Comparison of ENCODE assay signal across 1 cellular context in genomic region chr12:110091136-110091711, GRCh38.
TF ChIP-seq lines count a peak whose summit lies in the region.

No MANE protein-coding gene starts in this region.

TF ChIP-seq in HepG2, 621 proteins besides CTCF, POLR2A, EP300 and RAD21 (continued from another document and continues in another):
- peak; percentile 93; the same call in 1 of the 2 replicates for TF ChIP-seq NFKBIZ (CRISPR knock-in tag; IDR thresholded peaks at IDR 0.05)
- TF ChIP-seq MAX (IDR thresholded peaks at IDR 0.05), result peak; percentile 76
- no peak for TF ChIP-seq ZSCAN20 (CRISPR knock-in tag; IDR thresholded peaks at IDR 0.05; ENCODE audit: borderline replicate concordance)
- peak; percentile 86 for TF ChIP-seq ONECUT2 (CRISPR knock-in tag; IDR thresholded peaks at IDR 0.05)
- TF ChIP-seq, protein P1, sequence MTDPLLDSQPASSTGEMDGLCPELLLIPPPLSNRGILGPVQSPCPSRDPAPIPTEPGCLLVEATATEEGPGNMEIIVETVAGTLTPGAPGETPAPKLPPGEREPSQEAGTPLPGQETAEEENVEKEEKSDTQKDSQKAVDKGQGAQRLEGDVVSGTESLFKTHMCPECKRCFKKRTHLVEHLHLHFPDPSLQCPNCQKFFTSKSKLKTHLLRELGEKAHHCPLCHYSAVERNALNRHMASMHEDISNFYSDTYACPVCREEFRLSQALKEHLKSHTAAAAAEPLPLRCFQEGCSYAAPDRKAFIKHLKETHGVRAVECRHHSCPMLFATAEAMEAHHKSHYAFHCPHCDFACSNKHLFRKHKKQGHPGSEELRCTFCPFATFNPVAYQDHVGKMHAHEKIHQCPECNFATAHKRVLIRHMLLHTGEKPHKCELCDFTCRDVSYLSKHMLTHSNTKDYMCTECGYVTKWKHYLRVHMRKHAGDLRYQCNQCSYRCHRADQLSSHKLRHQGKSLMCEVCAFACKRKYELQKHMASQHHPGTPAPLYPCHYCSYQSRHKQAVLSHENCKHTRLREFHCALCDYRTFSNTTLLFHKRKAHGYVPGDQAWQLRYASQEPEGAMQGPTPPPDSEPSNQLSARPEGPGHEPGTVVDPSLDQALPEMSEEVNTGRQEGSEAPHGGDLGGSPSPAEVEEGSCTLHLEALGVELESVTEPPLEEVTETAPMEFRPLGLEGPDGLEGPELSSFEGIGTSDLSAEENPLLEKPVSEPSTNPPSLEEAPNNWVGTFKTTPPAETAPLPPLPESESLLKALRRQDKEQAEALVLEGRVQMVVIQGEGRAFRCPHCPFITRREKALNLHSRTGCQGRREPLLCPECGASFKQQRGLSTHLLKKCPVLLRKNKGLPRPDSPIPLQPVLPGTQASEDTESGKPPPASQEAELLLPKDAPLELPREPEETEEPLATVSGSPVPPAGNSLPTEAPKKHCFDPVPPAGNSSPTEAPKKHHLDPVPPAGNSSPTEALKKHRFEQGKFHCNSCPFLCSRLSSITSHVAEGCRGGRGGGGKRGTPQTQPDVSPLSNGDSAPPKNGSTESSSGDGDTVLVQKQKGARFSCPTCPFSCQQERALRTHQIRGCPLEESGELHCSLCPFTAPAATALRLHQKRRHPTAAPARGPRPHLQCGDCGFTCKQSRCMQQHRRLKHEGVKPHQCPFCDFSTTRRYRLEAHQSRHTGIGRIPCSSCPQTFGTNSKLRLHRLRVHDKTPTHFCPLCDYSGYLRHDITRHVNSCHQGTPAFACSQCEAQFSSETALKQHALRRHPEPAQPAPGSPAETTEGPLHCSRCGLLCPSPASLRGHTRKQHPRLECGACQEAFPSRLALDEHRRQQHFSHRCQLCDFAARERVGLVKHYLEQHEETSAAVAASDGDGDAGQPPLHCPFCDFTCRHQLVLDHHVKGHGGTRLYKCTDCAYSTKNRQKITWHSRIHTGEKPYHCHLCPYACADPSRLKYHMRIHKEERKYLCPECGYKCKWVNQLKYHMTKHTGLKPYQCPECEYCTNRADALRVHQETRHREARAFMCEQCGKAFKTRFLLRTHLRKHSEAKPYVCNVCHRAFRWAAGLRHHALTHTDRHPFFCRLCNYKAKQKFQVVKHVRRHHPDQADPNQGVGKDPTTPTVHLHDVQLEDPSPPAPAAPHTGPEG (CRISPR knock-in tag; IDR thresholded peaks at IDR 0.05), result no peak
- no peak for TF ChIP-seq NKX3-1 (CRISPR knock-in tag; IDR thresholded peaks at IDR 0.05)
- 0 out of 2 replicates have a peak, but pooled peaks have one; percentile 52 for TF ChIP-seq HMG20B (CRISPR knock-in tag; conservative IDR thresholded peaks at IDR 0.05)
- TF ChIP-seq ZNF121 (CRISPR knock-in tag; IDR thresholded peaks at IDR 0.05), result peak; percentile 77; the same call in 1 of the 2 replicates
- peak; percentile 27 for TF ChIP-seq PHF5A (CRISPR knock-in tag; IDR thresholded peaks at IDR 0.05; ENCODE audit: low read depth, unreplicated experiment)
- no peak for TF ChIP-seq SP1 (IDR thresholded peaks at IDR 0.05)
- TF ChIP-seq SP1 (CRISPR knock-in tag; IDR thresholded peaks at IDR 0.05), result no peak
- TF ChIP-seq, protein P2, sequence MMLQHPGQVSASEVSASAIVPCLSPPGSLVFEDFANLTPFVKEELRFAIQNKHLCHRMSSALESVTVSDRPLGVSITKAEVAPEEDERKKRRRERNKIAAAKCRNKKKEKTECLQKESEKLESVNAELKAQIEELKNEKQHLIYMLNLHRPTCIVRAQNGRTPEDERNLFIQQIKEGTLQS (CRISPR knock-in tag; IDR thresholded peaks at IDR 0.05), result peak; percentile 23; the same call in 1 of the 2 replicates
- no peak for TF ChIP-seq ZIK1 (CRISPR knock-in tag; IDR thresholded peaks at IDR 0.05; ENCODE audit: borderline replicate concordance, low read depth)
- no peak for TF ChIP-seq THYN1 (CRISPR knock-in tag; IDR thresholded peaks at IDR 0.05; ENCODE audit: borderline replicate concordance, low read depth)
- TF ChIP-seq RNF2 (conservative IDR thresholded peaks at IDR 0.05; ENCODE audit: low read depth), result no peak
- TF ChIP-seq, protein P3, sequence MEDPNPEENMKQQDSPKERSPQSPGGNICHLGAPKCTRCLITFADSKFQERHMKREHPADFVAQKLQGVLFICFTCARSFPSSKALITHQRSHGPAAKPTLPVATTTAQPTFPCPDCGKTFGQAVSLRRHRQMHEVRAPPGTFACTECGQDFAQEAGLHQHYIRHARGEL (CRISPR knock-in tag; IDR thresholded peaks at IDR 0.05), result no peak
- TF ChIP-seq KLF16 (CRISPR knock-in tag; IDR thresholded peaks at IDR 0.05), result peak in 1 of 2 experiments; percentile 49; a peak in 1 of 4 replicates
- no peak for TF ChIP-seq ZNF251 (CRISPR knock-in tag; IDR thresholded peaks at IDR 0.05)
- peak; percentile 65 for TF ChIP-seq MAFF (IDR thresholded peaks at IDR 0.05; ENCODE audit: low read depth, low read length)
- TF ChIP-seq STAG1 (CRISPR knock-in tag; IDR thresholded peaks at IDR 0.05), result no peak; the same call in 1 of the 2 replicates
- TF ChIP-seq ETV5 (CRISPR knock-in tag; IDR thresholded peaks at IDR 0.05; ENCODE audit: borderline replicate concordance), result 0 out of 2 replicates have a peak, but pooled peaks have one; percentile 19
- TF ChIP-seq, protein P4, sequence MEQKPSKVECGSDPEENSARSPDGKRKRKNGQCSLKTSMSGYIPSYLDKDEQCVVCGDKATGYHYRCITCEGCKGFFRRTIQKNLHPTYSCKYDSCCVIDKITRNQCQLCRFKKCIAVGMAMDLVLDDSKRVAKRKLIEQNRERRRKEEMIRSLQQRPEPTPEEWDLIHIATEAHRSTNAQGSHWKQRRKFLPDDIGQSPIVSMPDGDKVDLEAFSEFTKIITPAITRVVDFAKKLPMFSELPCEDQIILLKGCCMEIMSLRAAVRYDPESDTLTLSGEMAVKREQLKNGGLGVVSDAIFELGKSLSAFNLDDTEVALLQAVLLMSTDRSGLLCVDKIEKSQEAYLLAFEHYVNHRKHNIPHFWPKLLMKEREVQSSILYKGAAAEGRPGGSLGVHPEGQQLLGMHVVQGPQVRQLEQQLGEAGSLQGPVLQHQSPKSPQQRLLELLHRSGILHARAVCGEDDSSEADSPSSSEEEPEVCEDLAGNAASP (CRISPR knock-in tag; IDR thresholded peaks at IDR 0.05; ENCODE audit: borderline replicate concordance), result peak; percentile 97
- TF ChIP-seq RFX3 (CRISPR knock-in tag; IDR thresholded peaks at IDR 0.05), result no peak
- TF ChIP-seq ZNF225 (CRISPR knock-in tag; IDR thresholded peaks at IDR 0.05), result no peak
- TF ChIP-seq, protein P5, sequence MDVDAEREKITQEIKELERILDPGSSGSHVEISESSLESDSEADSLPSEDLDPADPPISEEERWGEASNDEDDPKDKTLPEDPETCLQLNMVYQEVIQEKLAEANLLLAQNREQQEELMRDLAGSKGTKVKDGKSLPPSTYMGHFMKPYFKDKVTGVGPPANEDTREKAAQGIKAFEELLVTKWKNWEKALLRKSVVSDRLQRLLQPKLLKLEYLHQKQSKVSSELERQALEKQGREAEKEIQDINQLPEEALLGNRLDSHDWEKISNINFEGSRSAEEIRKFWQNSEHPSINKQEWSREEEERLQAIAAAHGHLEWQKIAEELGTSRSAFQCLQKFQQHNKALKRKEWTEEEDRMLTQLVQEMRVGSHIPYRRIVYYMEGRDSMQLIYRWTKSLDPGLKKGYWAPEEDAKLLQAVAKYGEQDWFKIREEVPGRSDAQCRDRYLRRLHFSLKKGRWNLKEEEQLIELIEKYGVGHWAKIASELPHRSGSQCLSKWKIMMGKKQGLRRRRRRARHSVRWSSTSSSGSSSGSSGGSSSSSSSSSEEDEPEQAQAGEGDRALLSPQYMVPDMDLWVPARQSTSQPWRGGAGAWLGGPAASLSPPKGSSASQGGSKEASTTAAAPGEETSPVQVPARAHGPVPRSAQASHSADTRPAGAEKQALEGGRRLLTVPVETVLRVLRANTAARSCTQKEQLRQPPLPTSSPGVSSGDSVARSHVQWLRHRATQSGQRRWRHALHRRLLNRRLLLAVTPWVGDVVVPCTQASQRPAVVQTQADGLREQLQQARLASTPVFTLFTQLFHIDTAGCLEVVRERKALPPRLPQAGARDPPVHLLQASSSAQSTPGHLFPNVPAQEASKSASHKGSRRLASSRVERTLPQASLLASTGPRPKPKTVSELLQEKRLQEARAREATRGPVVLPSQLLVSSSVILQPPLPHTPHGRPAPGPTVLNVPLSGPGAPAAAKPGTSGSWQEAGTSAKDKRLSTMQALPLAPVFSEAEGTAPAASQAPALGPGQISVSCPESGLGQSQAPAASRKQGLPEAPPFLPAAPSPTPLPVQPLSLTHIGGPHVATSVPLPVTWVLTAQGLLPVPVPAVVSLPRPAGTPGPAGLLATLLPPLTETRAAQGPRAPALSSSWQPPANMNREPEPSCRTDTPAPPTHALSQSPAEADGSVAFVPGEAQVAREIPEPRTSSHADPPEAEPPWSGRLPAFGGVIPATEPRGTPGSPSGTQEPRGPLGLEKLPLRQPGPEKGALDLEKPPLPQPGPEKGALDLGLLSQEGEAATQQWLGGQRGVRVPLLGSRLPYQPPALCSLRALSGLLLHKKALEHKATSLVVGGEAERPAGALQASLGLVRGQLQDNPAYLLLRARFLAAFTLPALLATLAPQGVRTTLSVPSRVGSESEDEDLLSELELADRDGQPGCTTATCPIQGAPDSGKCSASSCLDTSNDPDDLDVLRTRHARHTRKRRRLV (CRISPR knock-in tag; IDR thresholded peaks at IDR 0.05), result peak; percentile 55; the same call in 1 of the 2 replicates
- TF ChIP-seq HDAC1 (CRISPR knock-in tag; IDR thresholded peaks at IDR 0.05), result peak; percentile 76; the same call in 1 of the 2 replicates
- peak; percentile 40; the same call in 1 of the 2 replicates for TF ChIP-seq BORCS8-MEF2B (CRISPR knock-in tag; IDR thresholded peaks at IDR 0.05)
- TF ChIP-seq ZNF441 (CRISPR knock-in tag; IDR thresholded peaks at IDR 0.05; ENCODE audit: borderline replicate concordance), result 0 out of 2 replicates have a peak, but pooled peaks have one; percentile 41
- TF ChIP-seq ZNF260 (CRISPR knock-in tag; IDR thresholded peaks at IDR 0.05; ENCODE audit: borderline replicate concordance, low read depth), result no peak
- TF ChIP-seq, protein P6, sequence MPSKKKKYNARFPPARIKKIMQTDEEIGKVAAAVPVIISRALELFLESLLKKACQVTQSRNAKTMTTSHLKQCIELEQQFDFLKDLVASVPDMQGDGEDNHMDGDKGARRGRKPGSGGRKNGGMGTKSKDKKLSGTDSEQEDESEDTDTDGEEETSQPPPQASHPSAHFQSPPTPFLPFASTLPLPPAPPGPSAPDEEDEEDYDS (CRISPR knock-in tag; IDR thresholded peaks at IDR 0.05), result 0 out of 2 replicates have a peak, but pooled peaks have one; percentile 16
- no peak for TF ChIP-seq SNRNP70 (IDR thresholded peaks at IDR 0.05; ENCODE audit: low read depth, low read length)
- no peak for TF ChIP-seq FOXK2 (IDR thresholded peaks at IDR 0.05)
- TF ChIP-seq ZNF784 (CRISPR knock-in tag; IDR thresholded peaks at IDR 0.05; ENCODE audit: borderline replicate concordance), result no peak
- TF ChIP-seq, protein P7, sequence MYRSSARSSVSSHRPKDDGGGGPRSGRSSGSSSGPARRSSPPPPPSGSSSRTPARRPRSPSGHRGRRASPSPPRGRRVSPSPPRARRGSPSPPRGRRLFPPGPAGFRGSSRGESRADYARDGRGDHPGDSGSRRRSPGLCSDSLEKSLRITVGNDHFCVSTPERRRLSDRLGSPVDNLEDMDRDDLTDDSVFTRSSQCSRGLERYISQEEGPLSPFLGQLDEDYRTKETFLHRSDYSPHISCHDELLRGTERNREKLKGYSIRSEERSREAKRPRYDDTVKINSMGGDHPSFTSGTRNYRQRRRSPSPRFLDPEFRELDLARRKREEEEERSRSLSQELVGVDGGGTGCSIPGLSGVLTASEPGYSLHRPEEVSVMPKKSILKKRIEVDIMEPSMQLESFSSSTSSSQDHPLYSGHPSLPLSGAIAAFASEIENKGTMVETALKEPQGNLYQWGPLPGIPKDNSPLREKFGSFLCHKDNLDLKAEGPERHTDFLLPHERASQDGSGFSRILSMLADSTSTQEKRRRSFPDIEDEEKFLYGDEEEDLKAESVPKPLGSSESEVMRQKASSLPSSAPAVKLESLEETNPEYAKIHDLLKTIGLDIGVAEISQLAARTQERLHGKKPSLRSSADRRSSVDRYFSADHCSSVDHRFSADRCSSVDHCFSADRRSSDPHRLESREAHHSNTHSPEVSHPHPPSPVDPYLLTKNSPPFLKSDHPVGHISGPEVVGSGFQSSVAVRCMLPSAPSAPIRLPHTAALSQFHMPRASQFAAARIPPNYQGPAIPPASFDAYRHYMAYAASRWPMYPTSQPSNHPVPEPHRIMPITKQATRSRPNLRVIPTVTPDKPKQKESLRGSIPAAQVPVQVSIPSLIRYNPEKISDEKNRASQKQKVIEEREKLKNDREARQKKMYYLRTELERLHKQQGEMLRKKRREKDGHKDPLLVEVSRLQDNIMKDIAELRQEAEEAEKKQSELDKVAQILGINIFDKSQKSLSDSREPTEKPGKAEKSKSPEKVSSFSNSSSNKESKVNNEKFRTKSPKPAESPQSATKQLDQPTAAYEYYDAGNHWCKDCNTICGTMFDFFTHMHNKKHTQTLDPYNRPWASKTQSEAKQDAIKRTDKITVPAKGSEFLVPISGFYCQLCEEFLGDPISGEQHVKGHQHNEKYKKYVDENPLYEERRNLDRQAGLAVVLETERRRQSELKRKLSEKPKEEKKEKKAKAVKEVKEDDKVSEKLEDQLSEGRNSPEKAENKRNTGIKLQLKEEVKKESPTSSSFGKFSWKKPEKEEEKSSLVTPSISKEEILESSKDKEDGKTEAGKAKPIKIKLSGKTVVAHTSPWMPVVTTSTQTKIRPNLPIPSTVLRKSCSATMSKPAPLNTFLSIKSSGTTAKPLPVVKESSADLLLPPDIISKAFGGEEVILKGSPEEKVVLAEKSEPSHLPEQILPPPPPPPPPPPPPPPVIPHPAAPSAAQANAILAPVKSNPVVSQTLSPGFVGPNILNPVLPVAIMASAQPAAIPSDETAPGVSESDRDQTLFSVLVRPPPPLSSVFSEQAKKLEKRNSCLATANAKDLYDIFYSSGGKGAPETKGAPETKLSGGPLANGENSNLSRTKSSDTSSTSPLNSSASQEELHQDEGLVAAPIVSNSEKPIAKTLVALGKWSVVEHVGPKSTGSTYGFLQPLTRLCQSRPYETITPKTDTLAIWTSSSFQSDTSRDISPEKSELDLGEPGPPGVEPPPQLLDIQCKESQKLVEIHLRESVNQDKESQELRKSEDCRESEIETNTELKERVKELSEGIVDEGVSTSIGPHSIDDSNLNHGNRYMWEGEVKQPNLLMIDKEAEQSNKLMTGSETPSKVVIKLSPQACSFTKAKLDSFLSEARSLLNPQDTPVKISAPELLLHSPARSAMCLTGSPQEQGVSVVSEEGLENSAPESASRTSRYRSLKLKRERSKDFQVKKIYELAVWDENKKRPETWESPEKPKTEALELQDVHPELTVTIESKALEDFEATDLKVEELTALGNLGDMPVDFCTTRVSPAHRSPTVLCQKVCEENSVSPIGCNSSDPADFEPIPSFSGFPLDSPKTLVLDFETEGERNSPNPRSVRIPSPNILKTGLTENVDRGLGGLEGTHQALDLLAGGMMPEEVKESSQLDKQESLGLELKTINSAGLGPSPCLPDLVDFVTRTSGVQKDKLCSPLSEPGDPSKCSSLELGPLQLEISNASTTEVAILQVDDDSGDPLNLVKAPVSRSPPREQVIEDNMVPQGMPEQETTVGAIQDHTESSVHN (CRISPR knock-in tag; IDR thresholded peaks at IDR 0.05), result no peak; the same call in 1 of the 2 replicates
- TF ChIP-seq ZNF205 (CRISPR knock-in tag; IDR thresholded peaks at IDR 0.05), result no peak
- no peak for TF ChIP-seq TEAD2 (CRISPR knock-in tag; IDR thresholded peaks at IDR 0.05)
- TF ChIP-seq MTA3 (CRISPR knock-in tag; IDR thresholded peaks at IDR 0.05), result no peak
